8 cellular contexts compared by ENCODE assay signal in the genomic region with DNA sequence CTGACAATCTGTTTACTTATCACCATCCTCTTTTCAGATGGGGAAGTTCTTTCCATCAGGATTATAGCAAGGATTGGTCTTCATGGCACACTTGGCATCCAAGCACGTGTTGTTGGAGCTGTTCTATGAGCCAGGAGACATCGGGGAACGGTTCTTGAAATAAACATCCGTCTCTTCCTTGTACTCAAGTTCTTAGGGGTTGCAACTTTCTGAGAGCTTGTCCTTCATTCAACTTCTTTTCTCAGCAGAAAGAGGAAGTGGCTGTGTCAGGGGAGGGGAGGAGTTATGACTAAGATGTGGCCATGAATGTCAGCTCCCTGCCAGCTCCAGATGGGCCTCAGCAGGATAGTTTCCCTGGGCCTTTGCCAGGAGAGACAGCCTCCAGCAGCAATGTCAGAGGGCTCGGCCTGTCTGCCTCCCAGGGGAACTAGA. TPM values are rescaled to one million over a fixed set of nuclear protein-coding genes. Genes with fewer than 3 reads are reported as not detected.
DNase-seq lines count a peak whose midpoint lies in the region; ATAC-seq and TF ChIP-seq lines count a peak whose summit lies in the region.
"Not testable (repeated sequence)": the region's sequence is repeated elsewhere in the genome, so short reads cannot be mapped to it uniquely, and the experiment has no call there.

No MANE protein-coding gene starts in this region.

- not testable (repeated sequence) for H3K27ac Mint-ChIP-seq in activated naive CD4-positive, alpha-beta T cell treated with anti-CD3 and anti-CD28 coated beads, Interleukin-2, amount 50 U/mL, for 72 hours

- CTCF ChIA-PET in A673 (lab: Charles Lee) = not testable (repeated sequence)

- not testable (repeated sequence) for TF ChIP-seq POLR2A in Peyer's patch (IDR thresholded peaks at IDR 0.05)

- POLR2A ChIA-PET in A673 (lab: Charles Lee; ENCODE audit: low non-redundant PET) = not testable (repeated sequence)

- peak overlapping the region; percentile 24 for H3K4me2 ChIP-seq in osteoblast (ENCODE audit: insufficient read depth, low read length)

- not testable (repeated sequence) for H3K27me3 ChIP-seq in A673 (replicated peaks; ENCODE audit: insufficient read depth, low read depth, low read length, poor library complexity); Peyer's patch; osteoblast (ENCODE audit: insufficient read depth, low read length)

- H3K36me3 ChIP-seq in A673 (ENCODE audit: insufficient read depth, low read length, poor library complexity, severe bottlenecking); Peyer's patch; osteoblast (ENCODE audit: insufficient read depth, low read length): not testable (repeated sequence)

- H3K9me3 Mint-ChIP-seq in activated naive CD4-positive, alpha-beta T cell treated with anti-CD3 and anti-CD28 coated beads, Interleukin-2, amount 50 U/mL, for 72 hours = not testable (repeated sequence)

- not testable (repeated sequence) for BruUV-seq in A673 (replicated peaks; lab: Mats Ljungman, UMichigan)

- TF ChIP-seq CTCF in A673 (conservative IDR thresholded peaks at IDR 0.05; ENCODE audit: low read depth, low read length); Peyer's patch (IDR thresholded peaks at IDR 0.05); osteoblast (IDR thresholded peaks at IDR 0.05; ENCODE audit: extremely low read depth, low read depth, low read length): not testable (repeated sequence)

- peak overlapping the region; percentile 67 for H3K27ac ChIP-seq in A673 (ENCODE audit: low read depth, low read length, poor library complexity, severe bottlenecking)
- peak overlapping the region; percentile 46 to 75 (median 61) for H3K27ac ChIP-seq in Peyer's patch
- not testable (repeated sequence) for H3K27ac ChIP-seq in osteoblast (ENCODE audit: low read depth, low read length)

- not testable (repeated sequence) for H3K36me3 Mint-ChIP-seq in activated naive CD4-positive, alpha-beta T cell treated with anti-CD3 and anti-CD28 coated beads, Interleukin-2, amount 50 U/mL, for 72 hours

- not testable (repeated sequence) for H4K20me1 ChIP-seq in osteoblast (ENCODE audit: insufficient read depth, low read length)

- peak overlapping the region; percentile 67 for H2AFZ ChIP-seq in osteoblast (ENCODE audit: low read length)

- not testable (repeated sequence) for H3K9me3 ChIP-seq in A673 (ENCODE audit: low read depth, low read length, poor library complexity, severe bottlenecking); Peyer's patch; osteoblast (ENCODE audit: low read depth, low read length)

- not testable (repeated sequence) for H3K4me3 ChIP-seq in A673 (ENCODE audit: low read depth, low read length, poor library complexity, severe bottlenecking); Peyer's patch; osteoblast (ENCODE audit: insufficient read depth, low read length)

- not testable (repeated sequence) for H3K79me2 ChIP-seq in osteoblast (ENCODE audit: insufficient read depth, low read length)

- intact Hi-C loops in A673 (cut with micrococcal nuclease; ENCODE audit: unreplicated experiment) = not testable (repeated sequence)

- peak; percentile 57 for DNase-seq in A673 (ENCODE audit: low spot score)
- peak; percentile 60 for DNase-seq in HT-29 (ENCODE audit: low spot score)
- peak in 1 of 3 donors; percentile 71 for DNase-seq in Peyer's patch
- DNase-seq in activated naive CD4-positive, alpha-beta T cell treated with anti-CD3 and anti-CD28 coated beads, Interleukin-2, amount 50 U/mL, for 72 hours (ENCODE audit: low spot score in 2 of 2); osteoblast (ENCODE audit: insufficient read length, low spot score, missing footprints): not testable (repeated sequence)
- DNase-seq in foreskin melanocyte = peak; percentile 57

- H3K4me1 ChIP-seq in A673 (ENCODE audit: insufficient read depth, low read length, poor library complexity, severe bottlenecking); Peyer's patch; osteoblast (ENCODE audit: insufficient read depth, low read length): not testable (repeated sequence)

- ATAC-seq in GM18517 (IDR thresholded peaks at IDR 0.05; ENCODE audit: unreplicated experiment) (peak; percentile 78), HG02571 (IDR thresholded peaks at IDR 0.05; ENCODE audit: unreplicated experiment) (peak; percentile 88)
- peak; percentile 82 to 83 for ATAC-seq in activated naive CD4-positive, alpha-beta T cell treated with anti-CD3 and anti-CD28 coated beads, Interleukin-2, amount 50 U/mL, for 72 hours

RNA-seq across cellular contexts. Expression of a gene that starts 15.9 kb away (rescaled TPM):
- total RNA-seq in A673 (2021) = 33.8 and 41.9 TPM in 2 replicates
- total RNA-seq in HT-29 (2014; rRNA removed; shearing (Covaris generic)) = 21.2 and 35.9 TPM in 2 replicates
- 10 to 100 TPM; 32.2 to 72.8 (median 59.2) TPM for total RNA-seq in Peyer's patch
- total RNA-seq in activated naive CD4-positive, alpha-beta T cell treated with anti-CD3 and anti-CD28 coated beads, Interleukin-2, amount 50 U/mL, for 72 hours = 10 to 100 TPM; 22.3 to 28.5 TPM
- 11.5 and 14.5 TPM in 2 replicates for total RNA-seq in osteoblast

RNA-seq across cellular contexts. Expression of a gene that starts 20.8 kb away (rescaled TPM):
- total RNA-seq in A673 (2021) (9.4 and 9.8 TPM in 2 replicates), Peyer's patch (1 to 10 TPM in 3 of 4 donors, not detected in 1; 2.8 to 4.3 (median 3.3) TPM), osteoblast (3.5 and 6.2 TPM in 2 replicates)
- 12.7 and 16.4 TPM in 2 replicates for total RNA-seq in HT-29 (2014; rRNA removed; shearing (Covaris generic))
- total RNA-seq in activated naive CD4-positive, alpha-beta T cell treated with anti-CD3 and anti-CD28 coated beads, Interleukin-2, amount 50 U/mL, for 72 hours = 10 to 100 TPM in 1 of 2 donors, 1 to 10 TPM in 1; 7.9 to 19.2 TPM

RNA-seq across cellular contexts. Expression of a gene that starts 36.1 kb away (rescaled TPM):
- total RNA-seq in A673 (2021) = 1.2 and 1.8 TPM in 2 replicates
- 2.2 and 2.9 TPM in 2 replicates for total RNA-seq in HT-29 (2014; rRNA removed; shearing (Covaris generic))
- 1 to 10 TPM in 1 of 4 donors, not detected in 3; 2.8 TPM for total RNA-seq in Peyer's patch
- total RNA-seq in activated naive CD4-positive, alpha-beta T cell treated with anti-CD3 and anti-CD28 coated beads, Interleukin-2, amount 50 U/mL, for 72 hours = under 1 TPM; 0.61 to 0.62 TPM
- 0.88 and 1.1 TPM in 2 replicates for total RNA-seq in osteoblast
